9 cellular contexts compared by ENCODE assay signal in genomic region chr3:186277268-186277909, GRCh38.
DNase-seq lines count a peak whose midpoint lies in the region; ATAC-seq and TF ChIP-seq lines count a peak whose summit lies in the region.
"Had no signal": no experiment of that assay in that cellular context is flagged by ENCODE, and none has a peak within 500 bp of the region (broad histone marks: within the 10 kb centered on the region; RNA-seq: fewer than 3 reads in every experiment).

No MANE protein-coding gene starts in this region.

- H3K4me3 ChIP-seq in mucosa of descending colon: no peak overlapping the region

- TF ChIP-seq CTCF in mucosa of descending colon (IDR thresholded peaks at IDR 0.05): no peak

- H3K36me3 ChIP-seq in mucosa of descending colon (ENCODE audit: low read depth): no peaks in the 10 kb centered on the region

- H3K4me1 ChIP-seq in mucosa of descending colon (ENCODE audit: low read depth): no peaks in the 10 kb centered on the region

- peak; percentile 47 for ATAC-seq in mucosa of descending colon
- no peak for ATAC-seq in HG02623 (IDR thresholded peaks at IDR 0.05; ENCODE audit: unreplicated experiment)

- intact Hi-C loops in mucosa of descending colon (cut with DNase I, micrococcal nuclease): no loop called here

- DNase-seq in COLO829 (ENCODE audit: low spot score): peak; percentile 50
- peak; percentile 73 for DNase-seq in NCI-H1105 (lab: John Stamatoyannopoulos, UW)
- peak; percentile 31 to 58 for DNase-seq in dermis microvascular lymphatic vessel endothelial cell (ENCODE audit: low read depth in 2 of 2)
- peak in 1 of 3 donors; percentile 30 for DNase-seq in mucosa of descending colon
- no peak for DNase-seq in NCI-H345 treated with DMSO at 0.1 percent for 48 hours (lab: John Stamatoyannopoulos, UW; ENCODE audit: unreplicated experiment)
- no peak for DNase-seq in GF-D8 (lab: John Stamatoyannopoulos, UW)
- DNase-seq in activated CD8-positive, alpha-beta memory T cell treated with anti-CD3 and anti-CD28 coated beads, Interleukin-2, amount 50 U/mL, for 4 hours: no peak
- DNase-seq: activated CD8-positive, alpha-beta memory T cell treated with anti-CD3 and anti-CD28 coated beads for 24 hours had no signal

- no peaks in the 10 kb centered on the region for H3K9me3 ChIP-seq in mucosa of descending colon

Comparison
In these comparisons a context has a peak if more than half of its experiments do, and no peak if none do; other contexts are left out.
1. DNase-seq: peak in COLO829 (single experiment), NCI-H1105 (single experiment) and dermis microvascular lymphatic vessel endothelial cell (2 of 2); none in NCI-H345 treated with DMSO at 0.1 percent for 48 hours (single experiment), GF-D8 (single experiment) and activated CD8-positive, alpha-beta memory T cell treated with anti-CD3 and anti-CD28 coated beads, Interleukin-2, amount 50 U/mL, for 4 hours (single experiment).